ENCODE assay signal across 1 cellular context in the genomic region with DNA sequence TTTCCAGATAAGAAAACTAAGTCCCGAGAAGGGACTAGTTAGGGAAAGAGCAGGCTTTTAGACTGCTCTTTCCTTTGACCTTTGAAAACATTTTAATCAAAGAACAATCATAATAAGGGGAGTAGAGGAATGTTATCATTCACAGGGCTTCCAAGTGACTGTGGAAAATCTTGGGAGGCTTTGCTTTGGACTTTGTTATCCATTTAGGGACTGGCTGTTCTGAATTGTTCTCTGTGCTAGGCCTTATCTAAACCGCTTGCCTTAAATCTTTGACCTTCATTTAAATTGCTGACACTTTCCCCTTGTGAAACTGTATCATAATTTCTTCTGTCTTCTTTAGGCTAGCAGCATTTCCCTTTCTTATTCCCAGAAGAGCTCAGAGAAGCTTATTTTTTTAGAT.
TF ChIP-seq lines count a peak whose summit lies in the region.

No MANE protein-coding gene starts in this region.

TF ChIP-seq in IMR-90, 13 proteins besides CTCF, POLR2A, EP300 and RAD21:
- no peak for TF ChIP-seq SMC3 (IDR thresholded peaks at IDR 0.05; ENCODE audit: low read depth, low read length)
- TF ChIP-seq, protein P1, sequence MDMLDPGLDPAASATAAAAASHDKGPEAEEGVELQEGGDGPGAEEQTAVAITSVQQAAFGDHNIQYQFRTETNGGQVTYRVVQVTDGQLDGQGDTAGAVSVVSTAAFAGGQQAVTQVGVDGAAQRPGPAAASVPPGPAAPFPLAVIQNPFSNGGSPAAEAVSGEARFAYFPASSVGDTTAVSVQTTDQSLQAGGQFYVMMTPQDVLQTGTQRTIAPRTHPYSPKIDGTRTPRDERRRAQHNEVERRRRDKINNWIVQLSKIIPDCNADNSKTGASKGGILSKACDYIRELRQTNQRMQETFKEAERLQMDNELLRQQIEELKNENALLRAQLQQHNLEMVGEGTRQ (IDR thresholded peaks at IDR 0.05; ENCODE audit: low read depth, low read length), result no peak
- no peak for TF ChIP-seq RFX5 (IDR thresholded peaks at IDR 0.05; ENCODE audit: low read depth, low read length)
- TF ChIP-seq CHD1 (IDR thresholded peaks at IDR 0.05; ENCODE audit: low read depth, low read length), result no peak
- TF ChIP-seq MAZ (IDR thresholded peaks at IDR 0.05; ENCODE audit: borderline replicate concordance, low read depth, low read length), result no peak
- no peak for TF ChIP-seq FOS (IDR thresholded peaks at IDR 0.05; ENCODE audit: low read depth, low read length)
- TF ChIP-seq NFE2L2 (IDR thresholded peaks at IDR 0.05; ENCODE audit: low read depth, low read length), result no peak
- TF ChIP-seq, protein P2, sequence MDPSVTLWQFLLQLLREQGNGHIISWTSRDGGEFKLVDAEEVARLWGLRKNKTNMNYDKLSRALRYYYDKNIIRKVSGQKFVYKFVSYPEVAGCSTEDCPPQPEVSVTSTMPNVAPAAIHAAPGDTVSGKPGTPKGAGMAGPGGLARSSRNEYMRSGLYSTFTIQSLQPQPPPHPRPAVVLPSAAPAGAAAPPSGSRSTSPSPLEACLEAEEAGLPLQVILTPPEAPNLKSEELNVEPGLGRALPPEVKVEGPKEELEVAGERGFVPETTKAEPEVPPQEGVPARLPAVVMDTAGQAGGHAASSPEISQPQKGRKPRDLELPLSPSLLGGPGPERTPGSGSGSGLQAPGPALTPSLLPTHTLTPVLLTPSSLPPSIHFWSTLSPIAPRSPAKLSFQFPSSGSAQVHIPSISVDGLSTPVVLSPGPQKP (IDR thresholded peaks at IDR 0.05; ENCODE audit: borderline replicate concordance, low read depth, low read length), result no peak
- no peak for TF ChIP-seq CEBPB (IDR thresholded peaks at IDR 0.05; ENCODE audit: low read depth, low read length)
- no peak for TF ChIP-seq RCOR1 (IDR thresholded peaks at IDR 0.05; ENCODE audit: insufficient replicate concordance, low read length)
- TF ChIP-seq BHLHE40 (IDR thresholded peaks at IDR 0.05; ENCODE audit: low read depth, low read length), result no peak
- no peak for TF ChIP-seq MXI1 (IDR thresholded peaks at IDR 0.05; ENCODE audit: borderline replicate concordance, low read depth, low read length)
